1 cellular context compared by ENCODE assay signal in genomic region chr6:35108309-35108885, GRCh38.
TF ChIP-seq lines count a peak whose summit lies in the region.

No MANE protein-coding gene starts in this region.

TF ChIP-seq in SK-N-SH, 30 proteins besides CTCF, POLR2A, EP300 and RAD21 (continued from another document):
- TF ChIP-seq MXI1 (IDR thresholded peaks at IDR 0.05; ENCODE audit: low read depth, low read length) (no peak), USF2 (IDR thresholded peaks at IDR 0.05; ENCODE audit: borderline replicate concordance, low read depth, low read length) (no peak), NRF1 (IDR thresholded peaks at IDR 0.05; ENCODE audit: low read depth, low read length) (no peak), FOSL2 (IDR thresholded peaks at IDR 0.05; ENCODE audit: borderline replicate concordance, low read depth) (no peak), SIN3A (IDR thresholded peaks at IDR 0.05; ENCODE audit: borderline replicate concordance, low read depth, low read length) (no peak), GABPA (IDR thresholded peaks at IDR 0.05; ENCODE audit: low read depth) (no peak), RCOR1 (IDR thresholded peaks at IDR 0.05; ENCODE audit: low read length) (no peak), EZH2phosphoT487 (IDR thresholded peaks at IDR 0.05; ENCODE audit: borderline replicate concordance, low read depth) (no peak), ZBTB33 (IDR thresholded peaks at IDR 0.05; ENCODE audit: borderline replicate concordance, low read depth) (no peak), JUND (IDR thresholded peaks at IDR 0.05) (no peak), TEAD4 (IDR thresholded peaks at IDR 0.05; ENCODE audit: borderline replicate concordance, insufficient read depth) (no peak), YY1 (IDR thresholded peaks at IDR 0.05; ENCODE audit: low read depth) (no peak), ELF1 (IDR thresholded peaks at IDR 0.05) (no peak), MEF2A (IDR thresholded peaks at IDR 0.05; ENCODE audit: borderline replicate concordance, low read depth) (no peak), MAX (IDR thresholded peaks at IDR 0.05; ENCODE audit: low read depth) (no peak)
